ENCODE assay signal across 14 cellular contexts in genomic region chr4:101086801-101087586, GRCh38.
DNase-seq lines count a peak whose midpoint lies in the region; ATAC-seq, FAIRE-seq and TF ChIP-seq lines count a peak whose summit lies in the region.
"Had no signal": no experiment of that assay in that cellular context is flagged by ENCODE, and none has a peak within 500 bp of the region (broad histone marks: within the 10 kb centered on the region; RNA-seq: fewer than 3 reads in every experiment).

No MANE protein-coding gene starts in this region.

- peaks cover 3% of the 10 kb centered on the region for H3K36me3 ChIP-seq in IMR-90 (ENCODE audit: control insufficient read depth, insufficient read depth, low read length)
- H3K36me3 ChIP-seq in effector memory CD4-positive, alpha-beta T cell (ENCODE audit: control insufficient read depth, insufficient read depth, low read length), result no peaks in the 10 kb centered on the region

- H3K56ac ChIP-seq in IMR-90 (ENCODE audit: extremely low read depth, insufficient read depth, low read length), result no peak overlapping the region

- no peak overlapping the region for H3K4me2 ChIP-seq in IMR-90 (ENCODE audit: low read depth, low read length)

- H3K4me3 Mint-ChIP-seq in chondrocyte (ENCODE audit: unreplicated experiment) (no peak overlapping the region), naive B cell (peak overlapping the region in 1 of 8 donors; percentile 42)
- H3K4me3 Mint-ChIP-seq: CD4-positive, alpha-beta memory T cell had no signal

- H3K23ac ChIP-seq in IMR-90 (ENCODE audit: low read depth, low read length), result no peak overlapping the region

- no peak overlapping the region for H3K18ac ChIP-seq in IMR-90 (ENCODE audit: low read depth, low read length)

- H3K36me3 Mint-ChIP-seq in chondrocyte (ENCODE audit: low read depth) (peaks cover 3% of the 10 kb centered on the region), naive B cell (peaks cover 13 to 15% of the 10 kb centered on the region in 2 donors)

- no peak for TF ChIP-seq POLR2A in IMR-90 (IDR thresholded peaks at IDR 0.05; ENCODE audit: low read depth, low read length)

- H2BK15ac ChIP-seq in IMR-90 (ENCODE audit: low read depth, low read length), result no peak overlapping the region

- no peak overlapping the region for H2AFZ ChIP-seq in IMR-90 (replicated peaks; ENCODE audit: low read length, poor library complexity)

- no TSS peak for BruUV-seq in IMR-90 (replicated peaks; lab: Mats Ljungman, UMichigan)

- ATAC-seq in IMR-90 (ENCODE audit: low read depth) (no peak), naive B cell (ENCODE audit: low read depth in 2 of 2) (no peak), GM18511 (IDR thresholded peaks at IDR 0.05; ENCODE audit: unreplicated experiment) (no peak)
- ATAC-seq: stimulated activated naive CD8-positive, alpha-beta T cell treated with anti-CD3 and anti-CD28 coated beads, Interleukin-15, Interleukin-2, amounts not matched to agents 100 U/mL and 50 U/mL, for 24 hours had no signal

- no peak overlapping the region for H3K4ac ChIP-seq in IMR-90 (ENCODE audit: low read depth, low read length)

- H3K14ac ChIP-seq in IMR-90 (replicated peaks; ENCODE audit: low read depth, low read length), result no peak overlapping the region

- no peaks in the 10 kb centered on the region for H3K79me1 ChIP-seq in IMR-90 (ENCODE audit: low read depth in 1 of 2, low read length in 2 of 2)

- no peak overlapping the region for H2AK5ac ChIP-seq in IMR-90 (ENCODE audit: low read depth, low read length)

- H3K4me3 ChIP-seq in IMR-90 (ENCODE audit: insufficient read depth, low read depth, low read length), result no peak overlapping the region
- H3K4me3 ChIP-seq in effector memory CD4-positive, alpha-beta T cell (ENCODE audit: insufficient read depth, low read depth, low read length, poor library complexity, severe bottlenecking), result no peak overlapping the region
- H3K4me3 ChIP-seq: SJSA1 had no signal

- no peak overlapping the region for H3K27ac ChIP-seq in IMR-90 (ENCODE audit: insufficient read depth, low read length)
- no peak overlapping the region for H3K27ac ChIP-seq in effector memory CD4-positive, alpha-beta T cell (ENCODE audit: insufficient read depth, low read length, poor library complexity, severe bottlenecking)
- H3K27ac ChIP-seq: SJSA1 had no signal

- no peak overlapping the region for H4K5ac ChIP-seq in IMR-90 (ENCODE audit: low read depth, low read length)

- intact Hi-C loops in IMR-90 (cut with micrococcal nuclease), result no loop called here

- H3K9me3 ChIP-seq in IMR-90 (ENCODE audit: control insufficient read depth, insufficient read depth, low read length), result no peaks in the 10 kb centered on the region
- H3K9me3 ChIP-seq in effector memory CD4-positive, alpha-beta T cell (ENCODE audit: control insufficient read depth, low read length), result no peaks in the 10 kb centered on the region
- H3K9me3 ChIP-seq: SJSA1 had no signal

- H3K4me1 ChIP-seq in IMR-90 (ENCODE audit: control insufficient read depth, insufficient read depth, low read length), result no peaks in the 10 kb centered on the region
- no peaks in the 10 kb centered on the region for H3K4me1 ChIP-seq in effector memory CD4-positive, alpha-beta T cell (ENCODE audit: control insufficient read depth, insufficient read depth, low read length, poor library complexity, severe bottlenecking)
- H3K4me1 ChIP-seq: SJSA1 had no signal

- H4K20me1 ChIP-seq in IMR-90 (ENCODE audit: insufficient read depth, low read length), result no peaks in the 10 kb centered on the region

- FAIRE-seq in D721Med (lab: Jason Lieb, UNC), result peak; percentile 64

- no peak overlapping the region for H2BK5ac ChIP-seq in IMR-90 (ENCODE audit: low read depth, low read length, poor library complexity, severe bottlenecking)

- no peak for DNase-seq in D721Med (ENCODE audit: insufficient read length, low spot score)
- no peak for DNase-seq in IMR-90
- DNase-seq in chondrocyte (ENCODE audit: low spot score), result no peak
- no peak for DNase-seq in naive B cell
- no peak for DNase-seq in mucosa of gallbladder (ENCODE audit: low spot score)
- no peak for DNase-seq in 8988T
- DNase-seq in effector memory CD4-positive, alpha-beta T cell, result no peak
- DNase-seq: activated CD4-positive, CD25-positive, alpha-beta regulatory T cell; CD4-positive, alpha-beta memory T cell; kidney glomerular epithelial cell; NCI-H146; stimulated activated naive CD8-positive, alpha-beta T cell treated with anti-CD3 and anti-CD28 coated beads, Interleukin-15, Interleukin-2, amounts not matched to agents 100 U/mL and 50 U/mL, for 24 hours had no signal

- no peaks in the 10 kb centered on the region for H3K9me1 ChIP-seq in IMR-90 (ENCODE audit: insufficient read depth, low read length)

- no peak overlapping the region for H2BK20ac ChIP-seq in IMR-90 (ENCODE audit: low read depth, low read length)

- no peak overlapping the region for H3K9ac ChIP-seq in IMR-90 (ENCODE audit: low read depth, low read length)

- H3K4me1 Mint-ChIP-seq in chondrocyte (ENCODE audit: low read depth), result no peaks in the 10 kb centered on the region
- peaks cover 41 to 68% (median 54%) of the 10 kb centered on the region in 3 donors for H3K4me1 Mint-ChIP-seq in naive B cell

- H3K27ac Mint-ChIP-seq in chondrocyte (ENCODE audit: unreplicated experiment) (no peak overlapping the region), naive B cell (peak overlapping the region; percentile 59 to 95 (median 84))

- no peak for TF ChIP-seq RAD21 in IMR-90 (IDR thresholded peaks at IDR 0.05; ENCODE audit: low read length)

- CTCF ChIA-PET in IMR-90 (lab: Yijun Ruan, JAX), result no interaction called here

- no peak overlapping the region for H2BK120ac ChIP-seq in IMR-90 (ENCODE audit: low read depth, low read length)

- H4K91ac ChIP-seq in IMR-90 (ENCODE audit: insufficient read depth, low read depth, low read length), result no peak overlapping the region

- no peak overlapping the region for H2AK9ac ChIP-seq in IMR-90 (replicated peaks; ENCODE audit: low read depth, low read length, poor library complexity)

- in situ Hi-C loops in IMR-90 (cut with MboI; ENCODE audit: low sequenced_read_pairs), result no loop called here

- no CpG with 5 or more reads among the region's 1 CpG for WGBS in IMR-90 (ENCODE audit: extremely low coverage in 2 of 2, insufficient read length in 1 of 2), 2 experiments

- TF ChIP-seq CTCF in D721Med (IDR thresholded peaks at IDR 0.05; ENCODE audit: insufficient read depth, missing control alignments), result no peak
- 0 out of 2 replicates have a peak, but pooled peaks have one; percentile 4 for TF ChIP-seq CTCF in IMR-90 (conservative IDR thresholded peaks at IDR 0.05; ENCODE audit: low read depth, low read length)
- peak; percentile 43 for TF ChIP-seq CTCF in chondrocyte (IDR thresholded peaks at IDR 0.05)

- H3K27me3 ChIP-seq in IMR-90 (ENCODE audit: control insufficient read depth, insufficient read depth, low read length), result no peaks in the 10 kb centered on the region
- H3K27me3 ChIP-seq in effector memory CD4-positive, alpha-beta T cell (replicated peaks; ENCODE audit: control insufficient read depth, insufficient read depth, low read length, poor library complexity, severe bottlenecking), result no peaks in the 10 kb centered on the region
- H3K27me3 ChIP-seq: SJSA1 had no signal

- H3K27me3 Mint-ChIP-seq in chondrocyte (ENCODE audit: low read depth), result no peaks in the 10 kb centered on the region
- H3K27me3 Mint-ChIP-seq in naive B cell, result no peaks in the 10 kb centered on the region
- H3K27me3 Mint-ChIP-seq: CD4-positive, alpha-beta memory T cell had no signal

- H4K8ac ChIP-seq in IMR-90 (ENCODE audit: low read depth in 2 of 2, low read length in 2 of 2), result no peak overlapping the region

- POLR2A ChIA-PET in IMR-90 (lab: Charles Lee; ENCODE audit: unreplicated experiment), result no interaction called here

- dilution Hi-C loops in IMR-90 (cut with HindIII; ENCODE audit: low sequenced_read_pairs, unreplicated experiment), result no loop called here

- H3K9me3 Mint-ChIP-seq in chondrocyte (ENCODE audit: low read depth) (no peaks in the 10 kb centered on the region), naive B cell (peaks cover 0 to 3% (median 0%) of the 10 kb centered on the region in 7 donors)
- H3K9me3 Mint-ChIP-seq: CD4-positive, alpha-beta memory T cell had no signal

TF ChIP-seq in IMR-90, 13 proteins besides CTCF, POLR2A, EP300 and RAD21:
- TF ChIP-seq RCOR1 (IDR thresholded peaks at IDR 0.05; ENCODE audit: insufficient replicate concordance, low read length), result no peak
- no peak for TF ChIP-seq MAZ (IDR thresholded peaks at IDR 0.05; ENCODE audit: borderline replicate concordance, low read depth, low read length)
- TF ChIP-seq MXI1 (IDR thresholded peaks at IDR 0.05; ENCODE audit: borderline replicate concordance, low read depth, low read length), result no peak
- no peak for TF ChIP-seq FOS (IDR thresholded peaks at IDR 0.05; ENCODE audit: low read depth, low read length)
- no peak for TF ChIP-seq SMC3 (IDR thresholded peaks at IDR 0.05; ENCODE audit: low read depth, low read length)
- TF ChIP-seq, protein P1, sequence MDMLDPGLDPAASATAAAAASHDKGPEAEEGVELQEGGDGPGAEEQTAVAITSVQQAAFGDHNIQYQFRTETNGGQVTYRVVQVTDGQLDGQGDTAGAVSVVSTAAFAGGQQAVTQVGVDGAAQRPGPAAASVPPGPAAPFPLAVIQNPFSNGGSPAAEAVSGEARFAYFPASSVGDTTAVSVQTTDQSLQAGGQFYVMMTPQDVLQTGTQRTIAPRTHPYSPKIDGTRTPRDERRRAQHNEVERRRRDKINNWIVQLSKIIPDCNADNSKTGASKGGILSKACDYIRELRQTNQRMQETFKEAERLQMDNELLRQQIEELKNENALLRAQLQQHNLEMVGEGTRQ (IDR thresholded peaks at IDR 0.05; ENCODE audit: low read depth, low read length), result no peak
- no peak for TF ChIP-seq NFE2L2 (IDR thresholded peaks at IDR 0.05; ENCODE audit: low read depth, low read length)
- TF ChIP-seq RFX5 (IDR thresholded peaks at IDR 0.05; ENCODE audit: low read depth, low read length), result no peak
- no peak for TF ChIP-seq CHD1 (IDR thresholded peaks at IDR 0.05; ENCODE audit: low read depth, low read length)
- no peak for TF ChIP-seq BHLHE40 (IDR thresholded peaks at IDR 0.05; ENCODE audit: low read depth, low read length)
- no peak for TF ChIP-seq CEBPB (IDR thresholded peaks at IDR 0.05; ENCODE audit: low read depth, low read length)
- TF ChIP-seq, protein P2, sequence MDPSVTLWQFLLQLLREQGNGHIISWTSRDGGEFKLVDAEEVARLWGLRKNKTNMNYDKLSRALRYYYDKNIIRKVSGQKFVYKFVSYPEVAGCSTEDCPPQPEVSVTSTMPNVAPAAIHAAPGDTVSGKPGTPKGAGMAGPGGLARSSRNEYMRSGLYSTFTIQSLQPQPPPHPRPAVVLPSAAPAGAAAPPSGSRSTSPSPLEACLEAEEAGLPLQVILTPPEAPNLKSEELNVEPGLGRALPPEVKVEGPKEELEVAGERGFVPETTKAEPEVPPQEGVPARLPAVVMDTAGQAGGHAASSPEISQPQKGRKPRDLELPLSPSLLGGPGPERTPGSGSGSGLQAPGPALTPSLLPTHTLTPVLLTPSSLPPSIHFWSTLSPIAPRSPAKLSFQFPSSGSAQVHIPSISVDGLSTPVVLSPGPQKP (IDR thresholded peaks at IDR 0.05; ENCODE audit: borderline replicate concordance, low read depth, low read length), result no peak
- TF ChIP-seq MAFK (IDR thresholded peaks at IDR 0.05; ENCODE audit: low read depth, low read length), result no peak
